ENCODE assay signal across 18 cellular contexts in genomic region chr4:111449657-111450056, GRCh38.
DNase-seq lines count a peak whose midpoint lies in the region; ATAC-seq and TF ChIP-seq lines count a peak whose summit lies in the region.
"Had no signal": no experiment of that assay in that cellular context is flagged by ENCODE, and none has a peak within 500 bp of the region (broad histone marks: within the 10 kb centered on the region; RNA-seq: fewer than 3 reads in every experiment).

No MANE protein-coding gene starts in this region.

- no peaks in the 10 kb centered on the region for H3K79me1 ChIP-seq in IMR-90 (ENCODE audit: low read depth in 1 of 2, low read length in 2 of 2)

- no peak overlapping the region for H4K91ac ChIP-seq in IMR-90 (ENCODE audit: insufficient read depth, low read depth, low read length)

- TF ChIP-seq CTCF in IMR-90 (conservative IDR thresholded peaks at IDR 0.05; ENCODE audit: low read depth, low read length) = no peak
- TF ChIP-seq CTCF in RWPE2 (IDR thresholded peaks at IDR 0.05; ENCODE audit: poor library complexity, severe bottlenecking) = no peak
- no peak for TF ChIP-seq CTCF in gastroesophageal sphincter (IDR thresholded peaks at IDR 0.05)

- DNase-seq in ELR (ENCODE audit: low read depth) (peak; percentile 20), IMR-90 (peak; percentile 2), RWPE2 (ENCODE audit: low spot score) (no peak), epithelial cell of prostate (ENCODE audit: low read depth, low spot score) (peak; percentile 33), Ammon's horn (ENCODE audit: low spot score) (no peak)
- DNase-seq: 8988T, BE2C, DMS153, DMS79 treated with DMSO at 0.1 percent for 48 hours, EL, GF-D8, H7 had no signal

- H3K4ac ChIP-seq in IMR-90 (ENCODE audit: low read depth, low read length) = no peak overlapping the region

- TF ChIP-seq RAD21 in IMR-90 (IDR thresholded peaks at IDR 0.05; ENCODE audit: low read length) = no peak

- POLR2A ChIA-PET in IMR-90 (lab: Charles Lee; ENCODE audit: unreplicated experiment) = no interaction called here

- no peak overlapping the region for H2AK5ac ChIP-seq in IMR-90 (ENCODE audit: low read depth, low read length)

- H2AK9ac ChIP-seq in IMR-90 (replicated peaks; ENCODE audit: low read depth, low read length, poor library complexity) = no peak overlapping the region

- H3K9me3 ChIP-seq in IMR-90 (ENCODE audit: control insufficient read depth, insufficient read depth, low read length) = peaks cover 2% of the 10 kb centered on the region; the same call in 1 of the 2 replicates
- H3K9me3 ChIP-seq in RWPE2 (ENCODE audit: severe bottlenecking) = no peaks in the 10 kb centered on the region
- no peaks in the 10 kb centered on the region for H3K9me3 ChIP-seq in gastroesophageal sphincter
- H3K9me3 ChIP-seq: BE2C had no signal

- no peak overlapping the region for H2BK5ac ChIP-seq in IMR-90 (ENCODE audit: low read depth, low read length, poor library complexity, severe bottlenecking)

- H3K4me3 ChIP-seq in IMR-90 (ENCODE audit: insufficient read depth, low read depth, low read length) (no peak overlapping the region), RWPE2 (ENCODE audit: severe bottlenecking) (no peak overlapping the region), gastroesophageal sphincter (no peak overlapping the region)
- H3K4me3 ChIP-seq: GM23338 had no signal

- TF ChIP-seq POLR2A in IMR-90 (IDR thresholded peaks at IDR 0.05; ENCODE audit: low read depth, low read length) = no peak
- TF ChIP-seq POLR2A in gastroesophageal sphincter (IDR thresholded peaks at IDR 0.05) = no peak

- H3K56ac ChIP-seq in IMR-90 (ENCODE audit: extremely low read depth, insufficient read depth, low read length) = no peak overlapping the region

- intact Hi-C loops in IMR-90 (cut with micrococcal nuclease) = loop anchor here (5.0 kb wide), 1 partner anchor 163 kb away; no protein-coding TSS in a partner anchor

- H3K4me1 ChIP-seq in IMR-90 (ENCODE audit: control insufficient read depth, insufficient read depth, low read length) (no peaks in the 10 kb centered on the region), RWPE2 (ENCODE audit: insufficient read depth, poor library complexity, severe bottlenecking) (peaks cover 16% of the 10 kb centered on the region), gastroesophageal sphincter (no peaks in the 10 kb centered on the region)
- H3K4me1 ChIP-seq: BE2C had no signal

- no peak overlapping the region for H2AFZ ChIP-seq in IMR-90 (replicated peaks; ENCODE audit: low read length, poor library complexity)
- H2AFZ ChIP-seq: GM23338 had no signal

- H4K20me1 ChIP-seq in IMR-90 (ENCODE audit: insufficient read depth, low read length) = no peaks in the 10 kb centered on the region

- H3K18ac ChIP-seq in IMR-90 (ENCODE audit: low read depth, low read length) = no peak overlapping the region

- H3K36me3 ChIP-seq in IMR-90 (ENCODE audit: control insufficient read depth, insufficient read depth, low read length) = no peaks in the 10 kb centered on the region
- no peaks in the 10 kb centered on the region for H3K36me3 ChIP-seq in RWPE2 (ENCODE audit: low read depth)
- no peaks in the 10 kb centered on the region for H3K36me3 ChIP-seq in gastroesophageal sphincter
- H3K36me3 ChIP-seq: BE2C had no signal

- H2BK15ac ChIP-seq in IMR-90 (ENCODE audit: low read depth, low read length) = no peak overlapping the region

- no peaks in the 10 kb centered on the region for H3K9me1 ChIP-seq in IMR-90 (ENCODE audit: insufficient read depth, low read length)

- H3K27ac ChIP-seq in IMR-90 (ENCODE audit: insufficient read depth, low read length) (no peak overlapping the region), RWPE2 (ENCODE audit: poor library complexity, severe bottlenecking) (no peak overlapping the region), epithelial cell of prostate (no peak overlapping the region), gastroesophageal sphincter (no peak overlapping the region)
- H3K27ac ChIP-seq: C4-2B had no signal

- no peak overlapping the region for H4K5ac ChIP-seq in IMR-90 (ENCODE audit: low read depth, low read length)

- H3K9ac ChIP-seq in IMR-90 (ENCODE audit: low read depth, low read length) = no peak overlapping the region

- dilution Hi-C loops in IMR-90 (cut with HindIII; ENCODE audit: low sequenced_read_pairs, unreplicated experiment) = no loop called here

- no TSS peak for BruUV-seq in IMR-90 (replicated peaks; lab: Mats Ljungman, UMichigan)

- H3K27me3 ChIP-seq in IMR-90 (ENCODE audit: control insufficient read depth, insufficient read depth, low read length) = no peaks in the 10 kb centered on the region
- no peaks in the 10 kb centered on the region for H3K27me3 ChIP-seq in RWPE2 (ENCODE audit: insufficient read depth, poor library complexity, severe bottlenecking)
- H3K27me3 ChIP-seq in gastroesophageal sphincter = no peaks in the 10 kb centered on the region
- H3K27me3 ChIP-seq: BE2C had no signal

- CTCF ChIA-PET in IMR-90 (lab: Yijun Ruan, JAX) = interaction anchor here (0.6 kb wide), 1 partner anchor 15 kb away, joined by 3 read pairs; no protein-coding TSS in a partner anchor

- WGBS in IMR-90 (ENCODE audit: extremely low coverage in 2 of 2, insufficient read length in 1 of 2), 2 experiments = no CpG with 5 or more reads among the region's 1 CpG
- 80 to 100% methylated on average over 1 of the region's 1 CpG for WGBS in gastroesophageal sphincter (ENCODE audit: low coverage in 1 of 2), 2 donors

- H2BK20ac ChIP-seq in IMR-90 (ENCODE audit: low read depth, low read length) = no peak overlapping the region

- no peak overlapping the region for H3K14ac ChIP-seq in IMR-90 (replicated peaks; ENCODE audit: low read depth, low read length)

- H2BK120ac ChIP-seq in IMR-90 (ENCODE audit: low read depth, low read length) = no peak overlapping the region

- in situ Hi-C loops in IMR-90 (cut with MboI; ENCODE audit: low sequenced_read_pairs) = no loop called here

- no peak for ATAC-seq in IMR-90 (ENCODE audit: low read depth)
- peak; percentile 98 for ATAC-seq in RWPE2 (ENCODE audit: low read depth)
- no peak for ATAC-seq in gastroesophageal sphincter
- ATAC-seq in GM21529 (IDR thresholded peaks at IDR 0.05; ENCODE audit: unreplicated experiment) = no peak
- no peak for ATAC-seq in HG03196 (IDR thresholded peaks at IDR 0.05; ENCODE audit: unreplicated experiment)
- ATAC-seq: GM23338, HepG2 had no signal

- TF ChIP-seq EP300 in gastroesophageal sphincter (IDR thresholded peaks at IDR 0.05) = no peak

- no peak overlapping the region for H3K23ac ChIP-seq in IMR-90 (ENCODE audit: low read depth, low read length)

- no peak overlapping the region for H4K8ac ChIP-seq in IMR-90 (ENCODE audit: low read depth in 2 of 2, low read length in 2 of 2)

- no peak overlapping the region for H3K4me2 ChIP-seq in IMR-90 (ENCODE audit: low read depth, low read length)
- H3K4me2 ChIP-seq: GM23338 had no signal

TF ChIP-seq in IMR-90, 13 proteins besides CTCF, POLR2A, EP300 and RAD21:
- TF ChIP-seq RFX5 (IDR thresholded peaks at IDR 0.05; ENCODE audit: low read depth, low read length) (no peak), BHLHE40 (IDR thresholded peaks at IDR 0.05; ENCODE audit: low read depth, low read length) (no peak), FOS (IDR thresholded peaks at IDR 0.05; ENCODE audit: low read depth, low read length) (no peak), NFE2L2 (IDR thresholded peaks at IDR 0.05; ENCODE audit: low read depth, low read length) (no peak), MXI1 (IDR thresholded peaks at IDR 0.05; ENCODE audit: borderline replicate concordance, low read depth, low read length) (no peak), SMC3 (IDR thresholded peaks at IDR 0.05; ENCODE audit: low read depth, low read length) (no peak), RCOR1 (IDR thresholded peaks at IDR 0.05; ENCODE audit: insufficient replicate concordance, low read length) (no peak), MAZ (IDR thresholded peaks at IDR 0.05; ENCODE audit: borderline replicate concordance, low read depth, low read length) (no peak)

Comparison
In these comparisons a context has a peak if more than half of its experiments do, and no peak if none do; other contexts are left out.
1. DNase-seq: peak in ELR (single experiment), IMR-90 (single experiment) and epithelial cell of prostate (single experiment); none in RWPE2 (single experiment) and Ammon's horn (single experiment).